ENCODE assay signal across 8 cellular contexts in the genomic region with DNA sequence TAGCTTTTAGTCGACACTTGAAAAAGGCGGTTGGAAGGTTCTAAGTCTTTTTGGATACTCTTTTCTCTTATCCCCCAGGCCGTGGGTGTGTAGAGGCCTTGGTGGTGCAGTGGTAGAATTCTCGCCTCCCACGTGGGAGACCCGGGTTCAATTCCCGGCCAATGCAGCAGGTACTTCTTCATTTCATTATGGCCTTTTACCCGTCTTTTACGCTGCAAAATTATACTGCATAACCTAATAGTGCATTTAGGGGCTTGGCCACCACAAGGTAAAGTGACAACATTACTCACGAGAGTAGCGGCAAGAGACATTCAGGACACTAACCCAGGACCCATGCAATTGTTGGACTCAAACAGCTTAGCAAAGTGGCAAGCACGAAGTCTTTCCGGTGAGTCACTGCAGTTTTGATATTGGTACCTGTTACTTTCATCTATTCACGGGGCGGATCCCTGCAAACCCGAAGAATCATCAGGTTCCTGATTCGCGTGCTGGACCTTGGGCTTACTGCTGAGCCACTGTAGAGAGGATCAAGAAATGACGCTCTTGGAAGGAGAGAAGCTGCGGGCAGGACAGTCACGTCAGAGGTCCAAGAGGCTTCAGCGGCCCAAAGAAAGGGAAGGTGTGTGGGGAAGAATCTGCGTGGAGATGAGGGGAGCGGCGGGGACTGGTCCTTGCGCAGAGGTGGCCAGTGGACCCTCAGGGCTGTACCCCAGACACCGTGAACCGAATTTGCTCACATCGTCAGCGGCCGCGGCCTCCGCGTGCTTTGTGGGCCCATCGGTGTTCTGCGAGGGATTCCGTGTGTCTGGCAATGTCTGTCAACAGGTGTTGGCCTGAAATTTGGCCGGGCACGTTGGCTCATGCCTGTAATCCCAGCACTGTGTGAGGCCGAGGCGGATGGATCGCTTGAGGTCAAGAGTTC. TPM values are rescaled to one million over a fixed set of nuclear protein-coding genes. Genes with fewer than 3 reads are reported as not detected.
DNase-seq lines count a peak whose midpoint lies in the region; ATAC-seq and TF ChIP-seq lines count a peak whose summit lies in the region.

No MANE protein-coding gene starts in this region.

- DNase-seq in GM12865 (ENCODE audit: low read depth), result peak; percentile 88
- peak; percentile 61 for DNase-seq in MG63
- peak; percentile 46 to 59 for DNase-seq in activated CD4-positive, alpha-beta T cell treated with anti-CD3 and anti-CD28 coated beads, Interleukin-2, amount 50 U/mL, for 24 hours (ENCODE audit: low read depth in 1 of 2, low spot score in 1 of 2)
- peak; percentile 74 for DNase-seq in fibroblast of mammary gland (ENCODE audit: low read depth)
- peak; percentile 24 for DNase-seq in stimulated activated CD4-positive, alpha-beta T cell treated with anti-CD3 and anti-CD28 coated beads, Interleukin-12 subunit alpha, Interleukin-12 subunit beta, amount 100 ng/mL, for 4 hours

- H3K4me3 ChIP-seq in GM12865 (ENCODE audit: low read depth, low read length) (no peak overlapping the region), MG63 (no peak overlapping the region), fibroblast of mammary gland (ENCODE audit: control insufficient read depth, low read depth, low read length) (no peak overlapping the region)

- no peaks in the 10 kb centered on the region for H3K27me3 ChIP-seq in MG63

- TF ChIP-seq CTCF in GM12865 (IDR thresholded peaks at IDR 0.05; ENCODE audit: insufficient read depth, low read depth, low read length, missing control alignments) (no peak), fibroblast of mammary gland (conservative IDR thresholded peaks at IDR 0.05; ENCODE audit: control insufficient read depth, insufficient read depth, low read depth, low read length) (no peak)

- no peaks in the 10 kb centered on the region for H3K9me3 ChIP-seq in MG63

- ATAC-seq in HG02973 (IDR thresholded peaks at IDR 0.05; ENCODE audit: unreplicated experiment) (no peak), HG02870 (IDR thresholded peaks at IDR 0.05; ENCODE audit: unreplicated experiment) (no peak), HG02981 (IDR thresholded peaks at IDR 0.05; ENCODE audit: unreplicated experiment) (no peak)

- no peaks in the 10 kb centered on the region for H3K36me3 ChIP-seq in MG63

RNA-seq across cellular contexts. Expression of a gene that starts 12.9 kb away (rescaled TPM):
- not detected in 2 replicates for total RNA-seq in MG63 (2014; rRNA removed; shearing (Covaris generic); ENCODE audit: low replicate concordance)

Comparison
In these comparisons a context has a peak if more than half of its experiments do, and no peak if none do; other contexts are left out.
1. DNase-seq: peak in every context shown above with its lines; median percentile 88 in GM12865; 74 in fibroblast of mammary gland; 61 in MG63; 52 in activated CD4-positive, alpha-beta T cell treated with anti-CD3 and anti-CD28 coated beads, Interleukin-2, amount 50 U/mL, for 24 hours; 24 in stimulated activated CD4-positive, alpha-beta T cell treated with anti-CD3 and anti-CD28 coated beads, Interleukin-12 subunit alpha, Interleukin-12 subunit beta, amount 100 ng/mL, for 4 hours.